Comparison of ENCODE assay signal across 10 cellular contexts in genomic region chr9:33750839-33751339, GRCh38. TPM values are rescaled to one million over a fixed set of nuclear protein-coding genes. Genes with fewer than 3 reads are reported as not detected.
DNase-seq lines count a peak whose midpoint lies in the region; TF ChIP-seq lines count a peak whose summit lies in the region.
"Had no signal": no experiment of that assay in that cellular context is flagged by ENCODE, and none has a peak within 500 bp of the region (broad histone marks: within the 10 kb centered on the region; RNA-seq: fewer than 3 reads in every experiment).

No MANE protein-coding gene starts in this region.

- no peaks in the 10 kb centered on the region for H3K36me3 ChIP-seq in left ventricle myocardium inferior
- no peaks in the 10 kb centered on the region for H3K36me3 ChIP-seq in right atrium auricular region
- H3K36me3 ChIP-seq in iPS-20b (ENCODE audit: insufficient read depth, low read depth, low read length), result no peaks in the 10 kb centered on the region
- no peaks in the 10 kb centered on the region for H3K36me3 ChIP-seq in transverse colon
- H3K36me3 ChIP-seq: spleen had no signal

- in situ Hi-C loops in transverse colon (cut with MboI; ENCODE audit: low pct_ligation_motif_present in 1 of 4, low pct_unique_long_range_greater_than_20kb in 1 of 4, low sequenced_read_pairs in 3 of 4), result no loop called here

- H3K4me1 ChIP-seq in left ventricle myocardium inferior (peaks cover 9% of the 10 kb centered on the region), right atrium auricular region (peaks cover 0 to 12% of the 10 kb centered on the region in 2 donors), iPS-20b (ENCODE audit: insufficient read depth, low read length) (no peaks in the 10 kb centered on the region), transverse colon (peaks cover 0 to 18% (median 9%) of the 10 kb centered on the region in 4 donors)

- 7% methylated on average over 28 of the region's 31 CpGs; no CpG with 5 or more reads in 1 of the 2 donors for WGBS in transverse colon (ENCODE audit: low coverage in 1 of 2), 2 donors

- no peak overlapping the region for H3K9ac ChIP-seq in iPS-20b (ENCODE audit: low read depth, low read length)

- H3K4me3 ChIP-seq in left ventricle myocardium inferior, result peak overlapping the region; percentile 49
- peak overlapping the region in 1 of 2 donors; percentile 34 for H3K4me3 ChIP-seq in right atrium auricular region
- H3K4me3 ChIP-seq in iPS-20b (ENCODE audit: low read length), result peak overlapping the region; percentile 60; the same call in 1 of the 2 replicates
- H3K4me3 ChIP-seq in transverse colon, result peak overlapping the region; percentile 37 to 65 (median 48)

- no peak for TF ChIP-seq CTCF in left ventricle myocardium inferior (IDR thresholded peaks at IDR 0.05; ENCODE audit: borderline replicate concordance)
- TF ChIP-seq CTCF in right atrium auricular region (IDR thresholded peaks at IDR 0.05), result no peak
- TF ChIP-seq CTCF in MCF 10A (IDR thresholded peaks at IDR 0.05; ENCODE audit: unreplicated experiment), result no peak
- TF ChIP-seq CTCF in transverse colon (IDR thresholded peaks at IDR 0.05), result no peak
- no peak for TF ChIP-seq CTCF in progenitor cell of endocrine pancreas (IDR thresholded peaks at IDR 0.05; ENCODE audit: unreplicated experiment)

- H3K9me3 Mint-ChIP-seq in MCF 10A (ENCODE audit: unreplicated experiment) (no peaks in the 10 kb centered on the region), progenitor cell of endocrine pancreas (ENCODE audit: low read depth) (no peaks in the 10 kb centered on the region)
- H3K9me3 Mint-ChIP-seq: type B pancreatic cell had no signal

- H3K27me3 Mint-ChIP-seq in MCF 10A (ENCODE audit: insufficient read depth, unreplicated experiment) (no peaks in the 10 kb centered on the region), progenitor cell of endocrine pancreas (no peaks in the 10 kb centered on the region)

- H3K27ac ChIP-seq in left ventricle myocardium inferior (replicated peaks) (no peak overlapping the region), right atrium auricular region (no peak overlapping the region), iPS-20b (ENCODE audit: low read length) (no peak overlapping the region), transverse colon (peak overlapping the region; percentile 85 to 90 (median 88))
- H3K27ac ChIP-seq: spleen had no signal

- CTCF ChIA-PET in MCF 10A (lab: Yijun Ruan, JAX), result interaction anchor here (0.6 to 2.8 kb wide), 2 partner anchors 28 to 200 kb away, joined by 3 to 10 read pairs; no protein-coding TSS in a partner anchor

- no peaks in the 10 kb centered on the region for H3K36me3 Mint-ChIP-seq in MCF 10A (ENCODE audit: insufficient read depth, unreplicated experiment)
- H3K36me3 Mint-ChIP-seq in progenitor cell of endocrine pancreas (ENCODE audit: insufficient read depth), result peaks cover 1% of the 10 kb centered on the region
- H3K36me3 Mint-ChIP-seq: type B pancreatic cell had no signal

- H3K27ac Mint-ChIP-seq in MCF 10A (ENCODE audit: low read depth, unreplicated experiment) (no peak overlapping the region), progenitor cell of endocrine pancreas (no peak overlapping the region)

- POLR2A ChIA-PET in MCF 10A (lab: Yijun Ruan, JAX), result no interaction called here

- no peak for TF ChIP-seq EP300 in transverse colon (IDR thresholded peaks at IDR 0.05; ENCODE audit: low read depth)

- intact Hi-C loops in left ventricle myocardium inferior (cut with micrococcal nuclease), result no loop called here
- intact Hi-C loops in MCF 10A (cut with micrococcal nuclease), result no loop called here
- intact Hi-C loops in transverse colon (cut with DNase I; ENCODE audit: low total_unique reads), result no loop called here

- H3K27me3 ChIP-seq in left ventricle myocardium inferior (ENCODE audit: low read depth) (peaks cover 90% of the 10 kb centered on the region), right atrium auricular region (peaks cover 0 to 9% of the 10 kb centered on the region in 2 donors), iPS-20b (ENCODE audit: insufficient read depth, low read length) (peaks cover 42% of the 10 kb centered on the region; the same call in 1 of the 2 replicates), transverse colon (peaks cover 33% of the 10 kb centered on the region)

- peak overlapping the region; percentile 41 for H3K4me3 Mint-ChIP-seq in MCF 10A (ENCODE audit: unreplicated experiment)
- H3K4me3 Mint-ChIP-seq in progenitor cell of endocrine pancreas (ENCODE audit: low read depth), result no peak overlapping the region
- H3K4me3 Mint-ChIP-seq: type B pancreatic cell had no signal

- DNase-seq in left ventricle myocardium inferior (no peak), right atrium auricular region (ENCODE audit: low spot score) (no peak), MCF 10A (ENCODE audit: unreplicated experiment) (no peak), transverse colon (no peak), NCI-H1048 (lab: John Stamatoyannopoulos, UW) (no peak), progenitor cell of endocrine pancreas (ENCODE audit: low spot score, unreplicated experiment) (no peak), NCI-H1930 (lab: John Stamatoyannopoulos, UW) (no peak)
- DNase-seq: spleen had no signal

- BruUV-seq in MCF 10A (replicated peaks; lab: Mats Ljungman, UMichigan), result no TSS peak

- H3K4me1 Mint-ChIP-seq in MCF 10A (ENCODE audit: insufficient read depth, unreplicated experiment) (no peaks in the 10 kb centered on the region), progenitor cell of endocrine pancreas (ENCODE audit: low read depth) (no peaks in the 10 kb centered on the region)

- TF ChIP-seq POLR2A in transverse colon (IDR thresholded peaks at IDR 0.05), result peak; percentile 4

- no peaks in the 10 kb centered on the region for H3K9me3 ChIP-seq in left ventricle myocardium inferior (replicated peaks)
- H3K9me3 ChIP-seq in right atrium auricular region, result no peaks in the 10 kb centered on the region
- no peaks in the 10 kb centered on the region for H3K9me3 ChIP-seq in iPS-20b (ENCODE audit: insufficient read depth, low read depth, low read length)
- H3K9me3 ChIP-seq in transverse colon, result no peaks in the 10 kb centered on the region

RNA-seq across cellular contexts. Expression of gene PRSS3, which starts 44.5 kb away (rescaled TPM):
- not detected for total RNA-seq in left ventricle myocardium inferior
- 1 to 10 TPM in 1 of 2 donors, not detected in 1; 3.5 TPM for total RNA-seq in right atrium auricular region
- 0.74 and 1.4 TPM in 2 replicates for total RNA-seq in MCF 10A (2022)
- 100 to 1,000 TPM in 3 of 4 donors, 10 to 100 TPM in 1; 42.2 to 298 (median 113) TPM for total RNA-seq in transverse colon
- not detected in 2 replicates for total RNA-seq in progenitor cell of endocrine pancreas
- total RNA-seq: spleen had no signal

Comparison
In these comparisons a context has a peak if more than half of its experiments do, and no peak if none do; other contexts are left out.
1. H3K27ac ChIP-seq: peak in transverse colon (4 of 4); none in left ventricle myocardium inferior (single experiment), right atrium auricular region (0 of 2) and iPS-20b (single experiment).
2. RNA of gene PRSS3, which starts 44.5 kb away (total RNA-seq): 42.2 to 298 TPM in transverse colon; 3.5 TPM in right atrium auricular region, 0.74 to 1.4 TPM in MCF 10A, not detected in left ventricle myocardium inferior (single experiment) and not detected in progenitor cell of endocrine pancreas; every median in the first group is over 4 times any median in the second.